6 cellular contexts compared by ENCODE assay signal in genomic region chr16:2032285-2033056, GRCh38. TPM values are rescaled to one million over a fixed set of nuclear protein-coding genes. Genes with fewer than 3 reads are reported as not detected.
DNase-seq lines count a peak whose midpoint lies in the region; ATAC-seq and TF ChIP-seq lines count a peak whose summit lies in the region.

No MANE protein-coding gene starts in this region.

- intact Hi-C loops in gastrocnemius medialis (cut with DNase I; ENCODE audit: low total_unique reads), result no loop called here

- H3K4me1 ChIP-seq in gastrocnemius medialis, result peaks cover 0 to 27% of the 10 kb centered on the region in 2 donors

- ATAC-seq in gastrocnemius medialis (peak in 1 of 2 donors; percentile 20), GM18517 (IDR thresholded peaks at IDR 0.05; ENCODE audit: unreplicated experiment) (no peak)

- no peaks in the 10 kb centered on the region for H3K27me3 ChIP-seq in gastrocnemius medialis

- no peak for TF ChIP-seq CTCF in NB4 (IDR thresholded peaks at IDR 0.05; ENCODE audit: low read depth, low read length)
- no peak for TF ChIP-seq CTCF in gastrocnemius medialis (IDR thresholded peaks at IDR 0.05 in 4 of 5, conservative IDR thresholded peaks at IDR 0.05 in 1 of 5)

- no peaks in the 10 kb centered on the region for H3K9me3 ChIP-seq in gastrocnemius medialis

- no peak for TF ChIP-seq POLR2A in NB4 (IDR thresholded peaks at IDR 0.05; ENCODE audit: extremely low read depth, insufficient read length)
- TF ChIP-seq POLR2A in gastrocnemius medialis (IDR thresholded peaks at IDR 0.05), result no peak

- DNase-seq in NB4 (ENCODE audit: low read depth), result peak; percentile 65
- DNase-seq in globus pallidus (ENCODE audit: low spot score), result peak; percentile 75
- DNase-seq in gastrocnemius medialis, result no peak
- no peak for DNase-seq in mesenteric fat pad (ENCODE audit: low spot score)
- DNase-seq in NCI-H2196 (lab: John Stamatoyannopoulos, UW; ENCODE audit: unreplicated experiment), result no peak

- H3K4me3 ChIP-seq in NB4 (ENCODE audit: low read depth, low read length) (peak overlapping the region; percentile 16), gastrocnemius medialis (peak overlapping the region; percentile 31 to 62 (median 52))

- H3K27ac ChIP-seq in gastrocnemius medialis, result peak overlapping the region; percentile 76 to 85 (median 78)

- H3K36me3 ChIP-seq in gastrocnemius medialis, result no peaks in the 10 kb centered on the region

- in situ Hi-C loops in gastrocnemius medialis (cut with MboI; ENCODE audit: low sequenced_read_pairs in 4 of 4), result no loop called here

RNA-seq across cellular contexts. Expression of gene NHERF2, which starts 5.8 kb away (rescaled TPM):
- total RNA-seq in gastrocnemius medialis (10 to 100 TPM; 51.6 to 86.9 (median 74.4) TPM), mesenteric fat pad (238 TPM)

RNA-seq across cellular contexts. Expression of gene NPW, which starts 12.9 kb away (rescaled TPM):
- total RNA-seq in gastrocnemius medialis (not detected), mesenteric fat pad (0.58 TPM)

RNA-seq across cellular contexts. Expression of gene NTHL1, which starts 15.2 kb away (rescaled TPM):
- total RNA-seq in gastrocnemius medialis, result 10 to 100 TPM in 1 of 4 donors, 1 to 10 TPM in 3; 3.5 to 13.6 (median 6.4) TPM
- 9.9 TPM for total RNA-seq in mesenteric fat pad

RNA-seq across cellular contexts. Expression of gene TSC2, which starts 15.3 kb away (rescaled TPM):
- total RNA-seq in gastrocnemius medialis, result 10 to 100 TPM; 44.5 to 62.7 (median 53.8) TPM
- 88.3 TPM for total RNA-seq in mesenteric fat pad

RNA-seq across cellular contexts. Expression of gene ZNF598, which starts 22.9 kb away (rescaled TPM):
- total RNA-seq in gastrocnemius medialis, result 10 to 100 TPM; 57.0 to 92.2 (median 75.4) TPM
- 50.5 TPM for total RNA-seq in mesenteric fat pad

Comparison
In these comparisons a context has a peak if more than half of its experiments do, and no peak if none do; other contexts are left out.
1. DNase-seq: peak in NB4 (single experiment) and globus pallidus (single experiment); none in gastrocnemius medialis (0 of 2), mesenteric fat pad (single experiment) and NCI-H2196 (single experiment).